Comparison of ENCODE assay signal across 1 cellular context in the genomic region with DNA sequence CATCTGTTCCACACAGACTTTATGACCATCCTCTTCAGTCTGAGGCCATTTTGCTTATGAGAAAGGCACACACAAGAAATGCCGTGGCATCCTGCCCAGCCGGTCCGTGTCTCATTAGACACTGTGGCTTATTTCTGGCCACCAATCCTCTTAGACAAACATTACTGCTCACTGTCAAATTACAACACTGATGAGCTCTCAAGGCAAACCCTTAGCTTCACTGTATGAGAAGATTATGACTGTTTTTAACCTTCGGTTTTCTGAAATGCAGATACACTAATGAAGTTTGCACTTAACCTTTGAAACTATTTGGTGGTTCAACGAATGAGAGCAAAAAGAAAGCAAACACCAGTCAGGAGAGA.
TF ChIP-seq lines count a peak whose summit lies in the region.

No MANE protein-coding gene starts in this region.

TF ChIP-seq in HepG2, 621 proteins besides CTCF, POLR2A, EP300 and RAD21 (continued from another document and continues in another):
- TF ChIP-seq GMEB2 (CRISPR knock-in tag; IDR thresholded peaks at IDR 0.05; ENCODE audit: low read depth) (no peak), GPBP1L1 (CRISPR knock-in tag; IDR thresholded peaks at IDR 0.05) (no peak), NR3C1 (CRISPR knock-in tag; IDR thresholded peaks at IDR 0.05) (no peak), ZNF234 (CRISPR knock-in tag; conservative IDR thresholded peaks at IDR 0.05) (no peak), PCBP2 (optimal IDR thresholded peaks at IDR 0.05; ENCODE audit: low read depth, low read length, poor library complexity, severe bottlenecking) (no peak), ZMYM2 (CRISPR knock-in tag; IDR thresholded peaks at IDR 0.05) (no peak), ATRX (CRISPR knock-in tag; IDR thresholded peaks at IDR 0.05; ENCODE audit: borderline replicate concordance) (no peak), ZNF792 (CRISPR knock-in tag; IDR thresholded peaks at IDR 0.05) (0 out of 2 replicates have a peak, but pooled peaks have one; percentile 27), RBM39 (IDR thresholded peaks at IDR 0.05; ENCODE audit: low read depth, low read length, poor library complexity, severe bottlenecking) (no peak), GFI1 (CRISPR knock-in tag; IDR thresholded peaks at IDR 0.05; ENCODE audit: borderline replicate concordance) (peak; percentile 36; the same call in 1 of the 2 replicates), PPARG (CRISPR knock-in tag; conservative IDR thresholded peaks at IDR 0.05) (peak; percentile 51; the same call in 1 of the 2 replicates), AKAP8 (CRISPR knock-in tag; IDR thresholded peaks at IDR 0.05) (no peak), TCF7L2 (IDR thresholded peaks at IDR 0.05; ENCODE audit: low read depth, low read length) (no peak), ZNF672 (CRISPR knock-in tag; IDR thresholded peaks at IDR 0.05) (no peak), ZNF652 (CRISPR knock-in tag; IDR thresholded peaks at IDR 0.05; ENCODE audit: borderline replicate concordance, low read depth) (peak; percentile 42; the same call in 1 of the 2 replicates), LCORL (IDR thresholded peaks at IDR 0.05) (no peak), LCORL (CRISPR knock-in tag; IDR thresholded peaks at IDR 0.05) (peak; percentile 55; the same call in 1 of the 2 replicates), FOSL2 (CRISPR knock-in tag; IDR thresholded peaks at IDR 0.05) (peak; percentile 47), ATM (IDR thresholded peaks at IDR 0.05; ENCODE audit: borderline replicate concordance) (no peak), MYPOP (CRISPR knock-in tag; IDR thresholded peaks at IDR 0.05) (0 out of 2 replicates have a peak, but pooled peaks have one; percentile 3), MXD1 (CRISPR knock-in tag; IDR thresholded peaks at IDR 0.05) (no peak), HNF4A (CRISPR knock-in tag; IDR thresholded peaks at IDR 0.05) (peak; percentile 63), ZNF354B (CRISPR knock-in tag; IDR thresholded peaks at IDR 0.05) (no peak), YEATS2 (CRISPR knock-in tag; IDR thresholded peaks at IDR 0.05; ENCODE audit: borderline replicate concordance) (no peak), ZNF264 (CRISPR knock-in tag; IDR thresholded peaks at IDR 0.05) (0 out of 2 replicates have a peak, but pooled peaks have one; percentile 7), ZNF720 (CRISPR knock-in tag; IDR thresholded peaks at IDR 0.05) (no peak), MED8 (CRISPR knock-in tag; IDR thresholded peaks at IDR 0.05; ENCODE audit: insufficient replicate concordance) (no peak), ZEB1 (IDR thresholded peaks at IDR 0.05; ENCODE audit: insufficient replicate concordance, low read depth) (no peak), SMAD3 (CRISPR knock-in tag; IDR thresholded peaks at IDR 0.05) (no peak; the same call in 1 of the 2 replicates), ASH2L (IDR thresholded peaks at IDR 0.05; ENCODE audit: insufficient read length, low read depth, low read length) (peak; percentile 42), ELF4 (CRISPR knock-in tag; IDR thresholded peaks at IDR 0.05; ENCODE audit: borderline replicate concordance) (no peak), HOXA5 (CRISPR knock-in tag; IDR thresholded peaks at IDR 0.05) (0 out of 2 replicates have a peak, but pooled peaks have one; percentile 47), HMG20A (CRISPR knock-in tag; IDR thresholded peaks at IDR 0.05; ENCODE audit: borderline replicate concordance) (peak; percentile 67; the same call in 1 of the 2 replicates), HDAC1 (CRISPR knock-in tag; IDR thresholded peaks at IDR 0.05) (peak; percentile 40), NFIB (CRISPR knock-in tag; IDR thresholded peaks at IDR 0.05; ENCODE audit: borderline replicate concordance) (no peak)
- TF ChIP-seq, protein P1, sequence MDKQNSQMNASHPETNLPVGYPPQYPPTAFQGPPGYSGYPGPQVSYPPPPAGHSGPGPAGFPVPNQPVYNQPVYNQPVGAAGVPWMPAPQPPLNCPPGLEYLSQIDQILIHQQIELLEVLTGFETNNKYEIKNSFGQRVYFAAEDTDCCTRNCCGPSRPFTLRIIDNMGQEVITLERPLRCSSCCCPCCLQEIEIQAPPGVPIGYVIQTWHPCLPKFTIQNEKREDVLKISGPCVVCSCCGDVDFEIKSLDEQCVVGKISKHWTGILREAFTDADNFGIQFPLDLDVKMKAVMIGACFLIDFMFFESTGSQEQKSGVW (CRISPR knock-in tag; IDR thresholded peaks at IDR 0.05; ENCODE audit: borderline replicate concordance): no peak
- TF ChIP-seq, protein P2, sequence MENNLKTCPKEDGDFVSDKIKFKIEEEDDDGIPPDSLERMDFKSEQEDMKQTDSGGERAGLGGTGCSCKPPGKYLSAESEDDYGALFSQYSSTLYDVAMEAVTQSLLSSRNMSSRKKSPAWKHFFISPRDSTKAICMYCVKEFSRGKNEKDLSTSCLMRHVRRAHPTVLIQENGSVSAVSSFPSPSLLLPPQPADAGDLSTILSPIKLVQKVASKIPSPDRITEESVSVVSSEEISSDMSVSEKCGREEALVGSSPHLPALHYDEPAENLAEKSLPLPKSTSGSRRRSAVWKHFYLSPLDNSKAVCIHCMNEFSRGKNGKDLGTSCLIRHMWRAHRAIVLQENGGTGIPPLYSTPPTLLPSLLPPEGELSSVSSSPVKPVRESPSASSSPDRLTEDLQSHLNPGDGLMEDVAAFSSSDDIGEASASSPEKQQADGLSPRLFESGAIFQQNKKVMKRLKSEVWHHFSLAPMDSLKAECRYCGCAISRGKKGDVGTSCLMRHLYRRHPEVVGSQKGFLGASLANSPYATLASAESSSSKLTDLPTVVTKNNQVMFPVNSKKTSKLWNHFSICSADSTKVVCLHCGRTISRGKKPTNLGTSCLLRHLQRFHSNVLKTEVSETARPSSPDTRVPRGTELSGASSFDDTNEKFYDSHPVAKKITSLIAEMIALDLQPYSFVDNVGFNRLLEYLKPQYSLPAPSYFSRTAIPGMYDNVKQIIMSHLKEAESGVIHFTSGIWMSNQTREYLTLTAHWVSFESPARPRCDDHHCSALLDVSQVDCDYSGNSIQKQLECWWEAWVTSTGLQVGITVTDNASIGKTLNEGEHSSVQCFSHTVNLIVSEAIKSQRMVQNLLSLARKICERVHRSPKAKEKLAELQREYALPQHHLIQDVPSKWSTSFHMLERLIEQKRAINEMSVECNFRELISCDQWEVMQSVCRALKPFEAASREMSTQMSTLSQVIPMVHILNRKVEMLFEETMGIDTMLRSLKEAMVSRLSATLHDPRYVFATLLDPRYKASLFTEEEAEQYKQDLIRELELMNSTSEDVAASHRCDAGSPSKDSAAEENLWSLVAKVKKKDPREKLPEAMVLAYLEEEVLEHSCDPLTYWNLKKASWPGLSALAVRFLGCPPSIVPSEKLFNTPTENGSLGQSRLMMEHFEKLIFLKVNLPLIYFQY (CRISPR knock-in tag; IDR thresholded peaks at IDR 0.05; ENCODE audit: borderline replicate concordance): no peak
- TF ChIP-seq, protein P3, sequence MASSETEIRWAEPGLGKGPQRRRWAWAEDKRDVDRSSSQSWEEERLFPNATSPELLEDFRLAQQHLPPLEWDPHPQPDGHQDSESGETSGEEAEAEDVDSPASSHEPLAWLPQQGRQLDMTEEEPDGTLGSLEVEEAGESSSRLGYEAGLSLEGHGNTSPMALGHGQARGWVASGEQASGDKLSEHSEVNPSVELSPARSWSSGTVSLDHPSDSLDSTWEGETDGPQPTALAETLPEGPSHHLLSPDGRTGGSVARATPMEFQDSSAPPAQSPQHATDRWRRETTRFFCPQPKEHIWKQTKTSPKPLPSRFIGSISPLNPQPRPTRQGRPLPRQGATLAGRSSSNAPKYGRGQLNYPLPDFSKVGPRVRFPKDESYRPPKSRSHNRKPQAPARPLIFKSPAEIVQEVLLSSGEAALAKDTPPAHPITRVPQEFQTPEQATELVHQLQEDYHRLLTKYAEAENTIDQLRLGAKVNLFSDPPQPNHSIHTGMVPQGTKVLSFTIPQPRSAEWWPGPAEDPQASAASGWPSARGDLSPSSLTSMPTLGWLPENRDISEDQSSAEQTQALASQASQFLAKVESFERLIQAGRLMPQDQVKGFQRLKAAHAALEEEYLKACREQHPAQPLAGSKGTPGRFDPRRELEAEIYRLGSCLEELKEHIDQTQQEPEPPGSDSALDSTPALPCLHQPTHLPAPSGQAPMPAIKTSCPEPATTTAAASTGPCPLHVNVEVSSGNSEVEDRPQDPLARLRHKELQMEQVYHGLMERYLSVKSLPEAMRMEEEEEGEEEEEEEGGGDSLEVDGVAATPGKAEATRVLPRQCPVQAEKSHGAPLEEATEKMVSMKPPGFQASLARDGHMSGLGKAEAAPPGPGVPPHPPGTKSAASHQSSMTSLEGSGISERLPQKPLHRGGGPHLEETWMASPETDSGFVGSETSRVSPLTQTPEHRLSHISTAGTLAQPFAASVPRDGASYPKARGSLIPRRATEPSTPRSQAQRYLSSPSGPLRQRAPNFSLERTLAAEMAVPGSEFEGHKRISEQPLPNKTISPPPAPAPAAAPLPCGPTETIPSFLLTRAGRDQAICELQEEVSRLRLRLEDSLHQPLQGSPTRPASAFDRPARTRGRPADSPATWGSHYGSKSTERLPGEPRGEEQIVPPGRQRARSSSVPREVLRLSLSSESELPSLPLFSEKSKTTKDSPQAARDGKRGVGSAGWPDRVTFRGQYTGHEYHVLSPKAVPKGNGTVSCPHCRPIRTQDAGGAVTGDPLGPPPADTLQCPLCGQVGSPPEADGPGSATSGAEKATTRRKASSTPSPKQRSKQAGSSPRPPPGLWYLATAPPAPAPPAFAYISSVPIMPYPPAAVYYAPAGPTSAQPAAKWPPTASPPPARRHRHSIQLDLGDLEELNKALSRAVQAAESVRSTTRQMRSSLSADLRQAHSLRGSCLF (CRISPR knock-in tag; IDR thresholded peaks at IDR 0.05; ENCODE audit: borderline replicate concordance): no peak
- TF ChIP-seq, protein P4, sequence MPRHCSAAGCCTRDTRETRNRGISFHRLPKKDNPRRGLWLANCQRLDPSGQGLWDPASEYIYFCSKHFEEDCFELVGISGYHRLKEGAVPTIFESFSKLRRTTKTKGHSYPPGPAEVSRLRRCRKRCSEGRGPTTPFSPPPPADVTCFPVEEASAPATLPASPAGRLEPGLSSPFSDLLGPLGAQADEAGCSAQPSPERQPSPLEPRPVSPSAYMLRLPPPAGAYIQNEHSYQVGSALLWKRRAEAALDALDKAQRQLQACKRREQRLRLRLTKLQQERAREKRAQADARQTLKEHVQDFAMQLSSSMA (CRISPR knock-in tag; IDR thresholded peaks at IDR 0.05): no peak
- TF ChIP-seq, protein P5, sequence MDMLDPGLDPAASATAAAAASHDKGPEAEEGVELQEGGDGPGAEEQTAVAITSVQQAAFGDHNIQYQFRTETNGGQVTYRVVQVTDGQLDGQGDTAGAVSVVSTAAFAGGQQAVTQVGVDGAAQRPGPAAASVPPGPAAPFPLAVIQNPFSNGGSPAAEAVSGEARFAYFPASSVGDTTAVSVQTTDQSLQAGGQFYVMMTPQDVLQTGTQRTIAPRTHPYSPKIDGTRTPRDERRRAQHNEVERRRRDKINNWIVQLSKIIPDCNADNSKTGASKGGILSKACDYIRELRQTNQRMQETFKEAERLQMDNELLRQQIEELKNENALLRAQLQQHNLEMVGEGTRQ (IDR thresholded peaks at IDR 0.05; ENCODE audit: low read depth, low read length): no peak
- TF ChIP-seq, protein P5 (CRISPR knock-in tag; IDR thresholded peaks at IDR 0.05; ENCODE audit: borderline replicate concordance): no peak
- TF ChIP-seq, protein P6, sequence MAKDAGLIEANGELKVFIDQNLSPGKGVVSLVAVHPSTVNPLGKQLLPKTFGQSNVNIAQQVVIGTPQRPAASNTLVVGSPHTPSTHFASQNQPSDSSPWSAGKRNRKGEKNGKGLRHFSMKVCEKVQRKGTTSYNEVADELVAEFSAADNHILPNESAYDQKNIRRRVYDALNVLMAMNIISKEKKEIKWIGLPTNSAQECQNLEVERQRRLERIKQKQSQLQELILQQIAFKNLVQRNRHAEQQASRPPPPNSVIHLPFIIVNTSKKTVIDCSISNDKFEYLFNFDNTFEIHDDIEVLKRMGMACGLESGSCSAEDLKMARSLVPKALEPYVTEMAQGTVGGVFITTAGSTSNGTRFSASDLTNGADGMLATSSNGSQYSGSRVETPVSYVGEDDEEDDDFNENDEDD (CRISPR knock-in tag; IDR thresholded peaks at IDR 0.05; ENCODE audit: borderline replicate concordance): no peak
